Comparison of ENCODE assay signal across 24 cellular contexts in the genomic region with DNA sequence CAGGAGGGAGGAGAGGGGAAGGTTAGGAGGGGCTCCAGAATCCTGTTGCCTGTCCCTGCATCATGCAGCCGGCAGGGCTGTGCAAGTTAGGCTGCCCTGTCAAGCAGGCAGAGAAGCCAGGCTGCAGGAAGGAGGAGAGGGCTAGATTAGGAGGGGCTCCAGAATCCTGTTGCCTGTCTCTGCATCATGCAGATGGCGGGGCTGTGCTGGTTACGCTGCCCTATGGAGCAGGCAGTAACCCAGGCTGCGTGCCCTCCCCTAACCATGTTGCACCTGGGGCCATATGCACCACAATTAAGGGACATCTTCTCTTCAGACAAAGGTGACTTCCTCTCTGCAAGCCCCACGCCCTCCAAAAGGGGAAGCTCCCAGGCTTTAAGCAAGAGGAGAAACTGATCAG.
DNase-seq lines count a peak whose midpoint lies in the region; ATAC-seq, FAIRE-seq and TF ChIP-seq lines count a peak whose summit lies in the region.
"Had no signal": no experiment of that assay in that cellular context is flagged by ENCODE, and none has a peak within 500 bp of the region (broad histone marks: within the 10 kb centered on the region; RNA-seq: fewer than 3 reads in every experiment).

No MANE protein-coding gene starts in this region.

- H2BK15ac ChIP-seq in H9 (ENCODE audit: low read depth, low read length), result no peak overlapping the region

- H3K9ac ChIP-seq in H9 (ENCODE audit: extremely low read depth, insufficient read length, low read length), result no peak overlapping the region
- H3K9ac ChIP-seq: GM23248, SK-N-SH had no signal

- H4K8ac ChIP-seq in H9 (replicated peaks; ENCODE audit: insufficient read length, low read depth, low read length), result no peak overlapping the region

- H2BK5ac ChIP-seq in H9 (ENCODE audit: insufficient read length, low read length), result no peak overlapping the region

- H3K27me3 ChIP-seq in H9 (ENCODE audit: insufficient read depth, low read length) (no peaks in the 10 kb centered on the region), bronchial epithelial cell (ENCODE audit: control insufficient read depth, insufficient read depth, low read length) (no peaks in the 10 kb centered on the region)

- no peak overlapping the region for H4K91ac ChIP-seq in H9 (ENCODE audit: insufficient read length, low read depth, low read length)

- no peak overlapping the region for H3K27ac ChIP-seq in H9 (ENCODE audit: insufficient read length, low read depth, low read length)
- H3K27ac ChIP-seq: A549, GM23248, HL-60 had no signal

- H4K20me1 ChIP-seq in H9 (ENCODE audit: control insufficient read depth, insufficient read depth, insufficient read length), result no peaks in the 10 kb centered on the region

- H3K4me1 ChIP-seq in H9 (ENCODE audit: insufficient read depth, low read length), result no peaks in the 10 kb centered on the region
- H3K4me1 ChIP-seq: A549 had no signal

- no CpG with 5 or more reads among the region's 5 CpGs for WGBS in H9 (ENCODE audit: extremely low coverage, insufficient read length, low lambda C conversion rate)

- H3T11ph ChIP-seq in H9 (ENCODE audit: low read length), result no peak overlapping the region

- no peak overlapping the region for H3K56ac ChIP-seq in H9 (ENCODE audit: insufficient read length, low read depth, low read length)

- H3K4me1 Mint-ChIP-seq in H9, result peaks cover 24 to 27% of the 10 kb centered on the region in 2 experiments

- H2BK12ac ChIP-seq in H9 (ENCODE audit: insufficient read length, low read depth, low read length), result no peak overlapping the region

- H3K23ac ChIP-seq in H9 (ENCODE audit: insufficient read length, low read depth, low read length), result no peak overlapping the region

- H3K4me3 Mint-ChIP-seq in H9, result no peak overlapping the region
- H3K4me3 Mint-ChIP-seq: B cell, CD14-positive monocyte had no signal

- no peaks in the 10 kb centered on the region for H3K79me1 ChIP-seq in H9 (ENCODE audit: insufficient read depth, low read depth, low read length, poor library complexity, severe bottlenecking)

- no peaks in the 10 kb centered on the region for H3K27me3 Mint-ChIP-seq in H9 (ENCODE audit: low read depth)

- ATAC-seq in GM21576 (IDR thresholded peaks at IDR 0.05; ENCODE audit: unreplicated experiment) (no peak), GM18873 (IDR thresholded peaks at IDR 0.05; ENCODE audit: low FRiP score, unreplicated experiment) (no peak)
- ATAC-seq: A549 had no signal

- H3K36me3 Mint-ChIP-seq in H9 (ENCODE audit: insufficient read depth in 1 of 3, low read depth in 3 of 3), result peaks cover 0 to 4% (median 0%) of the 10 kb centered on the region in 3 experiments; a peak in 2 of 7 replicates
- H3K36me3 Mint-ChIP-seq: CD14-positive monocyte had no signal

- TF ChIP-seq CTCF in H9 (conservative IDR thresholded peaks at IDR 0.05), result no peak; the same call in 2 of the 3 replicates
- TF ChIP-seq CTCF in bronchial epithelial cell (IDR thresholded peaks at IDR 0.05; ENCODE audit: insufficient read depth, low read length, severe bottlenecking), result no peak

- H3K4ac ChIP-seq in H9 (ENCODE audit: low read depth, low read length), result no peak overlapping the region

- no peaks in the 10 kb centered on the region for H3K9me3 ChIP-seq in H9 (ENCODE audit: control insufficient read depth, low read depth, low read length)
- H3K9me3 ChIP-seq: A549, SK-N-SH had no signal

- no peak overlapping the region for H2AFZ ChIP-seq in H9 (ENCODE audit: low read length)
- H2AFZ ChIP-seq: GM23248 had no signal

- H4K5ac ChIP-seq in H9 (ENCODE audit: insufficient read length, low read depth, low read length), result no peak overlapping the region

- H3K18ac ChIP-seq in H9 (ENCODE audit: insufficient read length, low read depth, low read length), result no peak overlapping the region

- peaks cover 4% of the 10 kb centered on the region in 2 experiments; a peak in 4 of 5 replicates for H3K9me3 Mint-ChIP-seq in H9

- H2BK120ac ChIP-seq in H9 (ENCODE audit: low read depth, low read length, poor library complexity, severe bottlenecking), result no peak overlapping the region

- H3K23me2 ChIP-seq in H9 (ENCODE audit: insufficient read length, low read depth, low read length, poor library complexity, severe bottlenecking), result no peaks in the 10 kb centered on the region

- no peak overlapping the region; a peak in 1 of 7 replicates for H3K27ac Mint-ChIP-seq in H9
- H3K27ac Mint-ChIP-seq: B cell, CD14-positive monocyte had no signal

- no peaks in the 10 kb centered on the region for H3K36me3 ChIP-seq in bronchial epithelial cell (ENCODE audit: control insufficient read depth, insufficient read depth, low read length)

- no peaks in the 10 kb centered on the region for H3K79me2 ChIP-seq in H9 (ENCODE audit: insufficient read depth, low read length)

- 0 out of 2 replicates have a peak overlapping the region, but pooled peaks have one; percentile 31 for H3K14ac ChIP-seq in H9 (ENCODE audit: insufficient read depth, low read length)

- H2AK5ac ChIP-seq in H9 (ENCODE audit: insufficient read length, low read length), result no peak overlapping the region

- H2BK20ac ChIP-seq in H9 (ENCODE audit: low read depth, low read length, poor library complexity, severe bottlenecking), result no peak overlapping the region

- no peak overlapping the region for H3K4me2 ChIP-seq in H9 (ENCODE audit: insufficient read depth, insufficient read length, low read length)
- H3K4me2 ChIP-seq: A549, SK-N-SH had no signal

- peak; percentile 73 for FAIRE-seq in bronchial epithelial cell (lab: Jason Lieb, UNC)
- FAIRE-seq: A549, RCC 7860 had no signal

- DNase-seq in SIG-M5 treated with dmso at 0.1 percent for 504 hours (lab: John Stamatoyannopoulos, UW; ENCODE audit: unreplicated experiment), result peak; percentile 8
- DNase-seq in SIG-M5 (lab: John Stamatoyannopoulos, UW), result no peak
- peak; percentile 38 for DNase-seq in H9
- DNase-seq in NCI-H146 (lab: John Stamatoyannopoulos, UW), result peak; percentile 59
- no peak for DNase-seq in bronchial epithelial cell (ENCODE audit: low read depth)
- no peak for DNase-seq in RKO (ENCODE audit: low spot score)
- DNase-seq: GM23248; HCEC 1CT; NCI-H1436 treated with DMSO at 0.1 percent for 48 hours; NCI-H2171; NCI-H446 treated with DMSO at 0.1 percent for 48 hours; NCI-H526 treated with DMSO at 0.1 percent for 48 hours; NK-92 treated with Interleukin-12 subunit alpha and Interleukin-12 subunit beta, amount 100 ng/mL, for 24 hours; OCI-M1; SHP77; SK-N-SH; T-helper 2 cell had no signal

- H3K4me3 ChIP-seq in bronchial epithelial cell (ENCODE audit: low read depth, low read length), result no peak overlapping the region
- H3K4me3 ChIP-seq: A549, GM23248 had no signal

Comparison
In these comparisons a context has a peak if more than half of its experiments do, and no peak if none do; other contexts are left out.
1. DNase-seq: peak in SIG-M5 treated with dmso at 0.1 percent for 504 hours (single experiment), H9 (single experiment) and NCI-H146 (single experiment); none in SIG-M5 (single experiment), bronchial epithelial cell (single experiment) and RKO (single experiment).